8 cellular contexts compared by ENCODE assay signal in the genomic region with DNA sequence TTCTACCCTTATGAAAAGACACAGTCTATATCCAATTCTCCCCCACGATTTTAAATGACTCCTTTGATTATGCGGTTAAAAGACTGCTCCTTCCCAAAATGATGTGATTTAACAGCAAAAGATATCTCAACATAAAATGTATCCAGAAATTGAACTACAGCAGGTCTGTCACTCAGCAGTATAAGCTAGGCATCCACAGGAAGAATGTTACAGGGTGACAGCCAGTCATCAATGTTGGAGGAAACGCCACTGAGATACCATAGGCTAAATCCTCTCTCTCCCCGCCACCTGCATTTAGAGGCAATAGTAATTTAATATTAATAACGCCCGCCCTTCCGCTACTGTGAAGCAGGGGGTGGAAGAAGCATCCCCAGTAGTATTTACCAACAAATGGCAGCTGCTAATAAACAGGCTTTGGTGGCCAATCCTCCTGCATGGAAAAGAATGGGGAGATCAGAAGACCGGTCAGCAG. TPM values are rescaled to one million over a fixed set of nuclear protein-coding genes. Genes with fewer than 3 reads are reported as not detected.
DNase-seq lines count a peak whose midpoint lies in the region; ATAC-seq and TF ChIP-seq lines count a peak whose summit lies in the region.

No MANE protein-coding gene starts in this region.

- 4 to 6% (median 5%) methylated on average over 8 of the region's 8 CpGs for WGBS in psoas muscle, 3 donors

- TF ChIP-seq CTCF in psoas muscle (IDR thresholded peaks at IDR 0.05) = no peak

- intact Hi-C loops in psoas muscle (cut with DNase I) = loop anchor here (5.0 to 10.0 kb wide), 2 partner anchors 156 to 174 kb away; a partner anchor contains a TSS

- H3K36me3 ChIP-seq in duodenal mucosa (ENCODE audit: control insufficient read depth in 1 of 2, insufficient read depth in 2 of 2, low read length in 2 of 2) (peaks cover 7 to 23% of the 10 kb centered on the region in 2 donors), psoas muscle (ENCODE audit: insufficient read depth in 1 of 2, low read depth in 1 of 2) (peaks cover 5 to 33% of the 10 kb centered on the region in 2 donors)

- no peaks in the 10 kb centered on the region for H3K27me3 ChIP-seq in duodenal mucosa (ENCODE audit: control insufficient read depth in 1 of 2, insufficient read depth in 2 of 2, low read length in 2 of 2)
- H3K27me3 ChIP-seq in psoas muscle (ENCODE audit: insufficient read depth in 3 of 3, low read length in 2 of 3) = no peaks in the 10 kb centered on the region

- H3K4me1 ChIP-seq in duodenal mucosa (ENCODE audit: control insufficient read depth in 1 of 2, insufficient read depth in 2 of 2, low read length in 2 of 2) = peaks cover 20 to 26% of the 10 kb centered on the region in 2 donors
- peaks cover 39% of the 10 kb centered on the region for H3K4me1 ChIP-seq in psoas muscle

- H3K27ac ChIP-seq in duodenal mucosa (ENCODE audit: low read depth, low read length) (peak overlapping the region; percentile 70), psoas muscle (peak overlapping the region; percentile 89)

- H3K9me3 ChIP-seq in duodenal mucosa (ENCODE audit: control insufficient read depth in 1 of 2, low read length in 2 of 2) (no peaks in the 10 kb centered on the region), psoas muscle (no peaks in the 10 kb centered on the region)

- peak overlapping the region; percentile 61 to 79 for H3K9ac ChIP-seq in duodenal mucosa (ENCODE audit: low read depth in 1 of 2, low read length in 2 of 2)

- peak overlapping the region; percentile 88 for H3K4me3 ChIP-seq in duodenal mucosa (ENCODE audit: low read depth in 1 of 2, low read length in 2 of 2)
- peak overlapping the region; percentile 95 for H3K4me3 ChIP-seq in psoas muscle

- ATAC-seq in GM18858 (IDR thresholded peaks at IDR 0.05; ENCODE audit: unreplicated experiment) = peak; percentile 0
- peak; percentile 1 for ATAC-seq in HG03460 (IDR thresholded peaks at IDR 0.05; ENCODE audit: unreplicated experiment)
- no peak for ATAC-seq in psoas muscle
- no peak for ATAC-seq in GM18520 (IDR thresholded peaks at IDR 0.05; ENCODE audit: unreplicated experiment)
- no peak for ATAC-seq in GM18502 (IDR thresholded peaks at IDR 0.05; ENCODE audit: poor library complexity, unreplicated experiment)
- no peak for ATAC-seq in GM18861 (IDR thresholded peaks at IDR 0.05; ENCODE audit: unreplicated experiment)

- DNase-seq in psoas muscle = no peak
- DNase-seq in NCI-H345 treated with DMSO at 0.1 percent for 48 hours (lab: John Stamatoyannopoulos, UW; ENCODE audit: unreplicated experiment) = no peak

RNA-seq across cellular contexts. Expression of a gene that starts 0.6 kb away (rescaled TPM):
- total RNA-seq in psoas muscle = 10 to 100 TPM; 13.2 to 16.3 (median 13.5) TPM
- 10 to 100 TPM in 2 of 3 donors, 1 to 10 TPM in 1; 9.0 to 36.6 (median 12.4) TPM for polyA plus RNA-seq in psoas muscle

RNA-seq across cellular contexts. Expression of a gene that starts 0.8 kb away (rescaled TPM):
- total RNA-seq in psoas muscle = 10 to 100 TPM; 14.0 to 30.5 (median 19.9) TPM
- polyA plus RNA-seq in psoas muscle = 10 to 100 TPM; 17.8 to 62.2 (median 39.4) TPM

RNA-seq across cellular contexts. Expression of a gene that starts 25.3 kb away (rescaled TPM):
- total RNA-seq in psoas muscle = 10 to 100 TPM in 1 of 4 donors, 1 to 10 TPM in 2, under 1 TPM in 1; 0.59 to 17.1 (median 3.5) TPM
- 1 to 10 TPM in 2 of 3 donors, under 1 TPM in 1; 0.66 to 2.4 (median 2.1) TPM for polyA plus RNA-seq in psoas muscle

Comparison
In these comparisons a context has a peak if more than half of its experiments do, and no peak if none do; other contexts are left out.
1. ATAC-seq: peak in GM18858 (single experiment) and HG03460 (single experiment); none in psoas muscle (0 of 4), GM18520 (single experiment), GM18502 (single experiment) and GM18861 (single experiment).